In the genomic region with DNA sequence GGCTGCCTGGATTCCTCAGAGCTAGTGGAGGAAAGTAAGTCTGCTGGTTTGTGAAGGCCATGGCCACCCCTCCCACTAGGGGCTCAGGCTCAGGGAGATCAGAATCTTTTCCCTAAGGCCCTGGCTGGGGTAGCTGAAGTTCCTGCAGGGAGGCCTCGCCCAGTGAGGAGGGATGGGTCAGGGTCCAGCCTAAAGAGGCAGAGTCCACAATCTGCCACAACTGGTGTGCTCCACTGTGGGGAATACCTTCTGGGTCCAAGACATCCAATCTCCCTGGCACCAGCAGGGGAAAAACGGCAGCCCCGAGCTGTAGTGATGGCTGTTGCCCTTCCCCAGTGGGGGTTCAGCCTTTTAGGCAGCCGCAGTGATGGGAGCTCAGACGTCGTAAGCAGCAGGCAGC, we compare ENCODE assay signal across 34 cellular contexts. TPM values are rescaled to one million over a fixed set of nuclear protein-coding genes. Genes with fewer than 3 reads are reported as not detected.
"Had no signal": no experiment of that assay in that cellular context is flagged by ENCODE, and none has a peak within 500 bp of the region (broad histone marks: within the 10 kb centered on the region; RNA-seq: fewer than 3 reads in every experiment).

No MANE protein-coding gene starts in this region.

- H3K27ac Mint-ChIP-seq: naive thymus-derived CD8-positive, alpha-beta T cell; nephron progenitor cell; stimulated activated effector memory CD8-positive, alpha-beta T cell treated with anti-CD3 and anti-CD28 coated beads, Interleukin-12 subunit alpha, Interleukin-12 subunit beta, amount 100 ng/mL, for 72 hours had no signal

- H3K9ac ChIP-seq: parathyroid adenoma had no signal

- H3K4me1 ChIP-seq: esophagus muscularis mucosa, foreskin keratinocyte, gastroesophageal sphincter, heart left ventricle, left lung, parathyroid adenoma, tibial nerve, upper lobe of right lung, uterus had no signal

- H3K27ac ChIP-seq: esophagus muscularis mucosa, foreskin keratinocyte, gastroesophageal sphincter, heart left ventricle, left lung, neutrophil, parathyroid adenoma, thoracic aorta, tibial nerve, upper lobe of right lung, uterus had no signal

- H3K36me3 Mint-ChIP-seq: stimulated activated effector memory CD8-positive, alpha-beta T cell treated with anti-CD3 and anti-CD28 coated beads, Interleukin-12 subunit alpha, Interleukin-12 subunit beta, amount 100 ng/mL, for 72 hours had no signal

- H2AFZ ChIP-seq: hepatocyte, parathyroid adenoma had no signal

- H3K9me3 ChIP-seq: neutrophil, upper lobe of right lung, uterus had no signal

- H3K4me3 Mint-ChIP-seq: naive thymus-derived CD8-positive, alpha-beta T cell; nephron progenitor cell; stimulated activated effector memory CD8-positive, alpha-beta T cell treated with anti-CD3 and anti-CD28 coated beads, Interleukin-12 subunit alpha, Interleukin-12 subunit beta, amount 100 ng/mL, for 72 hours had no signal

- H3K4me2 ChIP-seq: hepatocyte had no signal

- H3K4me3 ChIP-seq: esophagus muscularis mucosa, gastroesophageal sphincter, heart left ventricle, hepatocyte, left lung, thoracic aorta, tibial nerve, upper lobe of right lung, uterus had no signal

- H3K79me2 ChIP-seq: hepatocyte, parathyroid adenoma had no signal

- H3K4me1 Mint-ChIP-seq: naive thymus-derived CD8-positive, alpha-beta T cell; nephron progenitor cell; stimulated activated effector memory CD8-positive, alpha-beta T cell treated with anti-CD3 and anti-CD28 coated beads, Interleukin-12 subunit alpha, Interleukin-12 subunit beta, amount 100 ng/mL, for 72 hours had no signal

- H3K36me3 ChIP-seq: esophagus muscularis mucosa, gastroesophageal sphincter, heart left ventricle, left lung, neutrophil, thoracic aorta, tibial nerve, upper lobe of right lung, uterus had no signal

- FAIRE-seq: colon, endothelial cell of umbilical vein, islet of Langerhans had no signal

- ATAC-seq: foreskin keratinocyte; gastroesophageal sphincter; heart left ventricle; left cardiac atrium; left lung; naive thymus-derived CD8-positive, alpha-beta T cell; sciatic nerve; stimulated activated effector memory CD8-positive, alpha-beta T cell treated with anti-CD3 and anti-CD28 coated beads, Interleukin-12 subunit alpha, Interleukin-12 subunit beta, amount 100 ng/mL, for 72 hours; stimulated activated naive CD8-positive, alpha-beta T cell treated with anti-CD3 and anti-CD28 coated beads, Interleukin-15, Interleukin-2, amounts not matched to agents 100 U/mL and 50 U/mL, for 24 hours; upper lobe of right lung had no signal

- H3K27me3 ChIP-seq: hepatocyte, tibial nerve, upper lobe of right lung, uterus had no signal

- DNase-seq: effector CD8-positive, alpha-beta T cell; foreskin keratinocyte; heart left ventricle; left cardiac atrium; left lung; naive thymus-derived CD8-positive, alpha-beta T cell; nephron progenitor cell; stimulated activated CD4-positive, alpha-beta T cell treated with anti-CD3 and anti-CD28 coated beads, Interleukin-2, amount 100 ng/mL, for 24 hours; stimulated activated CD4-positive, alpha-beta T cell treated with anti-CD3 and anti-CD28 coated beads, Interleukin-4, amount 100 ng/mL, for 24 hours; stimulated activated naive CD8-positive, alpha-beta T cell treated with anti-CD3 and anti-CD28 coated beads, Interleukin-15, Interleukin-2, amounts not matched to agents 100 U/mL and 50 U/mL, for 24 hours; substantia nigra; upper lobe of right lung; uterus had no signal

RNA-seq across cellular contexts. Expression of gene IGFL3, which starts 23.2 kb away (rescaled TPM):
- total RNA-seq: cerebellum; endothelial cell of umbilical vein; epithelial cell of proximal tubule; esophagus muscularis mucosa; fibroblast of lung; gastroesophageal sphincter; heart left ventricle; kidney epithelial cell; left cardiac atrium; left lung; lung microvascular endothelial cell; mesenteric fat pad; myocyte; naive thymus-derived CD8-positive, alpha-beta T cell; osteoblast; progenitor cell of endocrine pancreas; sciatic nerve; thoracic aorta; tibial nerve; upper lobe of right lung; uterus had no signal
- polyA plus RNA-seq: endothelial cell of umbilical vein; fibroblast of lung; heart left ventricle; naive thymus-derived CD8-positive, alpha-beta T cell had no signal

RNA-seq across cellular contexts. Expression of gene IGFL2, which starts 46.7 kb away (rescaled TPM):
- total RNA-seq: endothelial cell of umbilical vein; epithelial cell of proximal tubule; esophagus muscularis mucosa; fibroblast of lung; gastroesophageal sphincter; kidney epithelial cell; left cardiac atrium; lung microvascular endothelial cell; mesenteric fat pad; myocyte; naive thymus-derived CD8-positive, alpha-beta T cell; osteoblast; progenitor cell of endocrine pancreas; upper lobe of right lung had no signal
- polyA plus RNA-seq: endothelial cell of umbilical vein; fibroblast of lung; heart left ventricle; naive thymus-derived CD8-positive, alpha-beta T cell had no signal
